Comparison of ENCODE assay signal across 10 cellular contexts in the genomic region with DNA sequence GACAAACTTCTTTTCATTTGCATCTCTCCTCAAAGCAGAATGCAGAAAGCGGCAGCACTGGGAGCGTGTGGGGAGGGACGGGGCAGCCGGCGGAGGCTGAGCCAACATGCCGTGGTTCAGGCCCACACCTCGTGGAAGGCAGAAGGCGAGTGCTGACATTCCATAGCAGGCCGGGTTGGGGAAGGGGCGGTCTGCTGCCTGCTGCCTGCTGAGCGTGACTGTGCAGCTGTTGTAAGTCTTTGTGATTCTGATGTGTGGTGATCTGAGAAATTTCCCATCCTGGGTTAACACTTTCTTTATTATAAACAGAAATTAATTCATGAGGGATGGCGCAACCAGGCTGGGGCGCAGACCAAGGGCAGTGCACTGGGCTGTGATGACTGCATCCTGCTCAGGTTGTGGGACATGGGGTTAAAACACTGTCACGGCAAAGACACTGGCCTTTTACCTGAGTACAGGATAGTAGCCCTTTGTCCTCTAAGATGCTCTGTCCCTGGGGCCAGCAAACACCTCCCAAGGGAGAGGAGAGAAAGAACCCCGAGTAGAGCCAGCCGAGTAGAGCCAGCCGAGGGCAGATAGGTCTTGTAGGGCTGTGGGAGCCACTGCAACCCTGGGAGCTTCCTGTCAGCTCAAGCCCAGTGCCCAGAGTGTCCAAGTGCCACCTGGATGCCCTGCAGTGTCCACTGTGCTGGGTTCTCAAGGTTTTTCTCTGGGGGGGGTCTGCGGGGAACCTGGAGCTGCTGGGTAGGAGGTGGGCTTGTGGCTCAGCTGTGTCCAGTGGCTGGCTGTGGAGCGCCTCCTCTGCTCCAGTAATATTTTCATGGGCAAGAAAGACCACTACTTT. TPM values are rescaled to one million over a fixed set of nuclear protein-coding genes. Genes with fewer than 3 reads are reported as not detected.
A peak's percentile ranks its signal among the peaks of the same experiment; 100 is the strongest.
DNase-seq lines count a peak whose midpoint lies in the region; ATAC-seq and TF ChIP-seq lines count a peak whose summit lies in the region.
"Had no signal": no experiment of that assay in that cellular context is flagged by ENCODE, and none has a peak within 500 bp of the region (broad histone marks: within the 10 kb centered on the region; RNA-seq: fewer than 3 reads in every experiment).

No MANE protein-coding gene starts in this region.

- H3K36me3 ChIP-seq in SJCRH30: no peaks in the 10 kb centered on the region
- peaks cover under 1% of the 10 kb centered on the region for H3K36me3 ChIP-seq in skeletal muscle satellite cell (ENCODE audit: insufficient read depth, low read length)
- peaks cover 0 to 46% (median 4%) of the 10 kb centered on the region in 9 donors for H3K36me3 ChIP-seq in heart right ventricle

- WGBS in heart right ventricle, 2 donors: 81 to 87% methylated on average over 19 of the region's 19 CpGs

- peak; percentile 35 for DNase-seq in H4 (ENCODE audit: low spot score)
- peak; percentile 91 to 92 for DNase-seq in SJCRH30
- peak; percentile 84 for DNase-seq in islet precursor cell
- DNase-seq in hepatic stellate cell (ENCODE audit: low spot score): no peak
- no peak for DNase-seq in heart right ventricle
- DNase-seq in NCI-H1436 treated with DMSO at 0.1 percent for 48 hours (lab: John Stamatoyannopoulos, UW): no peak
- DNase-seq: T-helper 17 cell had no signal

- ATAC-seq in heart right ventricle: no peak
- ATAC-seq: GM12878, T-helper 17 cell had no signal

- H3K9me3 ChIP-seq in SJCRH30 (replicated peaks): no peaks in the 10 kb centered on the region
- H3K9me3 ChIP-seq in skeletal muscle satellite cell (replicated peaks; ENCODE audit: low read length): no peaks in the 10 kb centered on the region
- H3K9me3 ChIP-seq in heart right ventricle: no peaks in the 10 kb centered on the region

- peak overlapping the region; percentile 5 for H3K4me2 ChIP-seq in skeletal muscle satellite cell (ENCODE audit: low read length)

- H3K27me3 ChIP-seq in SJCRH30 (no peaks in the 10 kb centered on the region), skeletal muscle satellite cell (ENCODE audit: control insufficient read depth, insufficient read depth, low read length) (no peaks in the 10 kb centered on the region), heart right ventricle (no peaks in the 10 kb centered on the region)

- intact Hi-C loops in heart right ventricle (cut with DNase I): no loop called here

- TF ChIP-seq CTCF in heart right ventricle (IDR thresholded peaks at IDR 0.05): no peak

- H3K9ac ChIP-seq in skeletal muscle satellite cell (ENCODE audit: low read depth, low read length): no peak overlapping the region

- H3K27ac ChIP-seq in SJCRH30 (peak overlapping the region; percentile 93), heart right ventricle (no peak overlapping the region)
- H3K27ac ChIP-seq: skin epidermis had no signal

- H3K4me3 ChIP-seq in SJCRH30 (peak overlapping the region; percentile 46), skeletal muscle satellite cell (ENCODE audit: low read length) (no peak overlapping the region), heart right ventricle (no peak overlapping the region)
- H3K4me3 ChIP-seq: GM12878, skin epidermis had no signal

- H3K4me1 ChIP-seq in SJCRH30 (peaks cover 21% of the 10 kb centered on the region), skeletal muscle satellite cell (ENCODE audit: control insufficient read depth, insufficient read depth, low read length) (peaks cover 15% of the 10 kb centered on the region), heart right ventricle (peaks cover 0 to 6% (median 0%) of the 10 kb centered on the region in 9 donors)

RNA-seq across cellular contexts. Expression of a gene that starts 8.8 kb away (rescaled TPM):
- total RNA-seq in H4 (2014; rRNA removed; shearing (Covaris generic)): 2.7 and 6.1 TPM in 2 replicates
- 17.4 and 19.3 TPM in 2 replicates for total RNA-seq in SJCRH30 (2014; rRNA removed; shearing (Covaris generic))
- 7.4 and 8.9 TPM in 2 replicates for total RNA-seq in skeletal muscle satellite cell (2012; rRNA removed)
- 10 to 100 TPM in 1 of 10 donors, 1 to 10 TPM in 9; 3.4 to 10.5 (median 7.4) TPM for total RNA-seq in heart right ventricle
- 10 to 100 TPM in 1 of 2 donors, 1 to 10 TPM in 1; 3.3 to 15.9 TPM for polyA plus RNA-seq in heart right ventricle

RNA-seq across cellular contexts. Expression of a gene that starts 34.3 kb away (rescaled TPM):
- total RNA-seq in H4 (2014; rRNA removed; shearing (Covaris generic)): 2.0 and 3.3 TPM in 2 replicates
- 6.5 and 7.6 TPM in 2 replicates for total RNA-seq in SJCRH30 (2014; rRNA removed; shearing (Covaris generic))
- 4.6 and 5.0 TPM in 2 replicates for total RNA-seq in skeletal muscle satellite cell (2012; rRNA removed)
- 1 to 10 TPM; 2.4 to 3.6 (median 2.9) TPM for total RNA-seq in heart right ventricle
- 1 to 10 TPM; 1.1 to 4.4 TPM for polyA plus RNA-seq in heart right ventricle

Comparison
In these comparisons a context has a peak if more than half of its experiments do, and no peak if none do; other contexts are left out.
1. DNase-seq: peak in H4 (single experiment), SJCRH30 (2 of 2) and islet precursor cell (single experiment); none in hepatic stellate cell (single experiment), heart right ventricle (0 of 2) and NCI-H1436 treated with DMSO at 0.1 percent for 48 hours (single experiment).